Comparison of ENCODE assay signal across 17 cellular contexts in genomic region chr9:116800885-116801284, GRCh38.
DNase-seq lines count a peak whose midpoint lies in the region; ATAC-seq and TF ChIP-seq lines count a peak whose summit lies in the region.
"Had no signal": no experiment of that assay in that cellular context is flagged by ENCODE, and none has a peak within 500 bp of the region (broad histone marks: within the 10 kb centered on the region; RNA-seq: fewer than 3 reads in every experiment).

No MANE protein-coding gene starts in this region.

- H3K4me3 Mint-ChIP-seq in MCF 10A (ENCODE audit: unreplicated experiment) (no peak overlapping the region), glutamatergic neuron (ENCODE audit: unreplicated experiment) (peak overlapping the region; percentile 67)
- no peak overlapping the region for H3K4me3 Mint-ChIP-seq in CD4-positive, alpha-beta memory T cell
- H3K4me3 Mint-ChIP-seq: activated naive CD8-positive, alpha-beta T cell; HFFc6 had no signal

- no peaks in the 10 kb centered on the region for H3K36me3 ChIP-seq in mammary epithelial cell (ENCODE audit: insufficient read depth, low read length)
- no peaks in the 10 kb centered on the region for H3K36me3 ChIP-seq in CD4-positive, alpha-beta memory T cell (ENCODE audit: insufficient read depth, low read length)
- H3K36me3 ChIP-seq: transverse colon had no signal

- no peak overlapping the region for H3K27ac ChIP-seq in mammary epithelial cell (ENCODE audit: insufficient read depth, low read depth, low read length)
- H3K27ac ChIP-seq in CD4-positive, alpha-beta memory T cell (ENCODE audit: low read depth, low read length): no peak overlapping the region
- H3K27ac ChIP-seq: SK-N-MC, transverse colon had no signal

- 42% methylated on average over 1 of the region's 1 CpG for WGBS in mammary epithelial cell (ENCODE audit: low coverage, missing lambda C conversion rate)

- TF ChIP-seq CTCF in MCF 10A (IDR thresholded peaks at IDR 0.05; ENCODE audit: unreplicated experiment): no peak
- TF ChIP-seq CTCF in mammary epithelial cell (conservative IDR thresholded peaks at IDR 0.05 in 1 of 2, IDR thresholded peaks at IDR 0.05 in 1 of 2; ENCODE audit: extremely low read depth in 1 of 2, insufficient read depth in 1 of 2, low read depth in 1 of 2, low read length in 2 of 2): no peak
- TF ChIP-seq CTCF in glutamatergic neuron (IDR thresholded peaks at IDR 0.05; ENCODE audit: partially characterized antibody, unreplicated experiment): no peak

- dilution Hi-C loops in mammary epithelial cell (cut with HindIII; ENCODE audit: low sequenced_read_pairs): no loop called here

- H3K9me3 Mint-ChIP-seq in MCF 10A (ENCODE audit: unreplicated experiment): no peaks in the 10 kb centered on the region
- peaks cover 11% of the 10 kb centered on the region for H3K9me3 Mint-ChIP-seq in glutamatergic neuron (ENCODE audit: unreplicated experiment)
- H3K9me3 Mint-ChIP-seq in CD4-positive, alpha-beta memory T cell: no peaks in the 10 kb centered on the region

- no peak overlapping the region for H3K4me2 ChIP-seq in mammary epithelial cell (ENCODE audit: insufficient read depth, low read depth, low read length)

- no peak overlapping the region for H3K4me3 ChIP-seq in mammary epithelial cell (replicated peaks in 1 of 3; ENCODE audit: insufficient read depth in 1 of 3, low read depth in 2 of 3, low read length in 3 of 3)
- H3K4me3 ChIP-seq in CD4-positive, alpha-beta memory T cell (ENCODE audit: low read length in 2 of 2): no peak overlapping the region
- H3K4me3 ChIP-seq: SK-N-MC, transverse colon had no signal

- H3K36me3 Mint-ChIP-seq in MCF 10A (ENCODE audit: insufficient read depth, unreplicated experiment) (peaks cover 6% of the 10 kb centered on the region), glutamatergic neuron (ENCODE audit: unreplicated experiment) (no peaks in the 10 kb centered on the region)
- H3K36me3 Mint-ChIP-seq in CD4-positive, alpha-beta memory T cell: no peaks in the 10 kb centered on the region
- H3K36me3 Mint-ChIP-seq: activated naive CD8-positive, alpha-beta T cell had no signal

- DNase-seq in MCF 10A (ENCODE audit: unreplicated experiment): no peak
- no peak for DNase-seq in mammary epithelial cell
- DNase-seq in NCI-H1694 treated with DMSO at 0.1 percent for 48 hours (lab: John Stamatoyannopoulos, UW): peak; percentile 54
- peak; percentile 58 for DNase-seq in glutamatergic neuron
- DNase-seq in NCI-H446 treated with DMSO at 0.1 percent for 48 hours (lab: John Stamatoyannopoulos, UW): no peak
- DNase-seq in CD4-positive, alpha-beta memory T cell: no peak
- DNase-seq: ACHN; activated CD8-positive, alpha-beta memory T cell treated with anti-CD3 and anti-CD28 coated beads, Interleukin-2, amount 50 U/mL, for 48 hours; HFFc6; NCI-H1436 treated with DMSO at 0.1 percent for 48 hours; stimulated activated CD4-positive, alpha-beta T cell treated with anti-CD3 and anti-CD28 coated beads, Interleukin-15, amount 100 ng/mL, for 24 hours; transverse colon had no signal

- in situ Hi-C loops in mammary epithelial cell (cut with MboI; ENCODE audit: low sequenced_read_pairs in 2 of 2): no loop called here

- no peaks in the 10 kb centered on the region for H3K9me3 ChIP-seq in mammary epithelial cell (replicated peaks; ENCODE audit: insufficient read depth, low read length)
- H3K9me3 ChIP-seq in CD4-positive, alpha-beta memory T cell (ENCODE audit: control insufficient read depth in 1 of 2, low read length in 2 of 2): no peaks in the 10 kb centered on the region
- H3K9me3 ChIP-seq: transverse colon had no signal

- no peak overlapping the region for H3K9ac ChIP-seq in mammary epithelial cell (ENCODE audit: insufficient read depth, low read length)

- intact Hi-C loops in MCF 10A (cut with micrococcal nuclease) (no loop called here), mammary epithelial cell (cut with micrococcal nuclease) (loop anchor here (10.0 kb wide), 1 partner anchor 54 kb away; no protein-coding TSS in a partner anchor)
- intact Hi-C loops in CD4-positive, alpha-beta memory T cell (cut with micrococcal nuclease): no loop called here

- H3K4me1 Mint-ChIP-seq in MCF 10A (ENCODE audit: insufficient read depth, unreplicated experiment): peaks cover 5% of the 10 kb centered on the region
- peaks cover 30% of the 10 kb centered on the region for H3K4me1 Mint-ChIP-seq in glutamatergic neuron (ENCODE audit: low read depth, unreplicated experiment)
- H3K4me1 Mint-ChIP-seq in CD4-positive, alpha-beta memory T cell: no peaks in the 10 kb centered on the region

- H3K27ac Mint-ChIP-seq in MCF 10A (ENCODE audit: low read depth, unreplicated experiment): peak overlapping the region; percentile 52
- H3K27ac Mint-ChIP-seq in glutamatergic neuron (ENCODE audit: unreplicated experiment): peak overlapping the region; percentile 96
- H3K27ac Mint-ChIP-seq in CD4-positive, alpha-beta memory T cell: no peak overlapping the region
- H3K27ac Mint-ChIP-seq: activated naive CD8-positive, alpha-beta T cell; HFFc6 had no signal

- no peak for ATAC-seq in GM18861 (IDR thresholded peaks at IDR 0.05; ENCODE audit: unreplicated experiment)
- ATAC-seq in GM18498 (IDR thresholded peaks at IDR 0.05; ENCODE audit: unreplicated experiment): no peak
- ATAC-seq: activated CD4-positive, CD25-positive, alpha-beta regulatory T cell treated with anti-CD3 and anti-CD28 coated beads, Interleukin-2, amount 50 U/mL, for 24 hours had no signal

- POLR2A ChIA-PET in MCF 10A (lab: Yijun Ruan, JAX): no interaction called here
- POLR2A ChIA-PET in CD4-positive, alpha-beta memory T cell (lab: Charles Lee; ENCODE audit: partially characterized antibody): no interaction called here

- no peaks in the 10 kb centered on the region for H4K20me1 ChIP-seq in mammary epithelial cell (ENCODE audit: insufficient read depth, low read length)

- no peak overlapping the region for H2AFZ ChIP-seq in mammary epithelial cell (ENCODE audit: low read depth, low read length)

- no peaks in the 10 kb centered on the region for H3K79me2 ChIP-seq in mammary epithelial cell (ENCODE audit: insufficient read depth, low read length)

- BruUV-seq in MCF 10A (replicated peaks; lab: Mats Ljungman, UMichigan) (no TSS peak), mammary epithelial cell (replicated peaks; lab: Mats Ljungman, UMichigan) (no TSS peak)

- CTCF ChIA-PET in MCF 10A (lab: Yijun Ruan, JAX) (interaction anchor here (1.1 kb wide), 1 partner anchor 63 kb away, joined by 3 read pairs; no protein-coding TSS in a partner anchor), mammary epithelial cell (lab: Charles Lee; ENCODE audit: low non-redundant PET) (no interaction called here)
- CTCF ChIA-PET in CD4-positive, alpha-beta memory T cell (lab: Charles Lee; ENCODE audit: partially characterized antibody): no interaction called here

- H3K27me3 ChIP-seq in mammary epithelial cell (ENCODE audit: insufficient read depth, low read length): no peaks in the 10 kb centered on the region
- H3K27me3 ChIP-seq in CD4-positive, alpha-beta memory T cell (ENCODE audit: insufficient read depth, low read length): no peaks in the 10 kb centered on the region
- H3K27me3 ChIP-seq: transverse colon had no signal

- no peaks in the 10 kb centered on the region for H3K27me3 Mint-ChIP-seq in MCF 10A (ENCODE audit: insufficient read depth, unreplicated experiment)
- peaks cover 8% of the 10 kb centered on the region for H3K27me3 Mint-ChIP-seq in glutamatergic neuron (ENCODE audit: unreplicated experiment)
- peaks cover 6 to 10% of the 10 kb centered on the region in 2 donors for H3K27me3 Mint-ChIP-seq in CD4-positive, alpha-beta memory T cell

- no peaks in the 10 kb centered on the region for H3K4me1 ChIP-seq in mammary epithelial cell (ENCODE audit: insufficient read depth, low read length)
- H3K4me1 ChIP-seq in CD4-positive, alpha-beta memory T cell (ENCODE audit: insufficient read depth, low read length): no peaks in the 10 kb centered on the region
- H3K4me1 ChIP-seq: transverse colon had no signal

Comparison
In these comparisons a context has a peak if more than half of its experiments do, and no peak if none do; other contexts are left out.
1. DNase-seq: peak in NCI-H1694 treated with DMSO at 0.1 percent for 48 hours (single experiment) and glutamatergic neuron (single experiment); none in MCF 10A (single experiment), mammary epithelial cell (single experiment), NCI-H446 treated with DMSO at 0.1 percent for 48 hours (single experiment) and CD4-positive, alpha-beta memory T cell (0 of 5).
2. H3K27ac Mint-ChIP-seq: peak in MCF 10A (single experiment) and glutamatergic neuron (single experiment); none in CD4-positive, alpha-beta memory T cell (0 of 7).